Comparison of ENCODE assay signal across 9 cellular contexts in the genomic region with DNA sequence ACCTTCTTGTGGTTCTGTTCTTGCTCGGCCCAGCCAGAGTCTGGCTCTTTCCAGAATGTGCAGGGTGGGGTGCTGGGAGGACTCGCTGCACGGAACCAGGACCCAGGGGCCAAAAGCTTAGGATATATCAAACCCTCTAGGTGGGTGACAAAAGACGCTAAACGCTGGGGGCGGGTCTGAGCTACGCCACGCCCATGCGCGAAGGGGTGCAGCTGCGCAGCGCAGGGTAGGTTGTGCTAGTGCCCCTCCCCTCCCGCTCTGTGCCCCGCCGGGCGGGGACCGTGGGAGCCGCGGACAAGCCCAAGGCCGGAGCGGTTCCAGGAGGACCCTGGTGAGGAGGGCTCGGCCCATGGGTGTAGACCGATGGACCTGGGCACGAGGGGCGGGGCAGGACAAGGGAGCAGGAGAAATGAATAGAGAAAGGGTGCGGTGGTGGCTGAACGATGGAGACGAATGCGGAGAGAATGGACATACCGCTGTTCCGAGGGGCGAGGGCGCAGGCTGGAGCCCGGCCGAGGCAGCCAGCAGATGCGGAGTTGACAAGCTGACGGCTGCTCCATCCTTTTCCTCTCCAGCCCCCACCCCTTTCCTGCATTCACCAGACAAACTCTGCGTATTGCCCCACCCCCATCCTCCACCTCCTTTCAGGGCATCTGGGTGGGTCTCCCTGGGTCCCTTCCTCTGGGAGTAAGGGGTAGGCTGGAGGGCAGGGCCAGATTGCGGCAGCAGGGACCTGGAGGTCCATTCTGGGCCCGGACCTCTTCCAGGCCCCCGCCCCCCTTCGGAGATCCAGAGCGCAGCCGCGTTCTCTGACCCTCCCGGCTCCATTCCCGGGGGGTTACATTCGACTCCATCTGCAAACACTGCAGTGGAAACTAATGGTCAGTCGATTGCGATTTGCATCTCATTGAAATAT. TPM values are rescaled to one million over a fixed set of nuclear protein-coding genes. Genes with fewer than 3 reads are reported as not detected.
DNase-seq lines count a peak whose midpoint lies in the region; ATAC-seq and TF ChIP-seq lines count a peak whose summit lies in the region.
"Had no signal": no experiment of that assay in that cellular context is flagged by ENCODE, and none has a peak within 500 bp of the region (broad histone marks: within the 10 kb centered on the region; RNA-seq: fewer than 3 reads in every experiment).

A gene with protein sequence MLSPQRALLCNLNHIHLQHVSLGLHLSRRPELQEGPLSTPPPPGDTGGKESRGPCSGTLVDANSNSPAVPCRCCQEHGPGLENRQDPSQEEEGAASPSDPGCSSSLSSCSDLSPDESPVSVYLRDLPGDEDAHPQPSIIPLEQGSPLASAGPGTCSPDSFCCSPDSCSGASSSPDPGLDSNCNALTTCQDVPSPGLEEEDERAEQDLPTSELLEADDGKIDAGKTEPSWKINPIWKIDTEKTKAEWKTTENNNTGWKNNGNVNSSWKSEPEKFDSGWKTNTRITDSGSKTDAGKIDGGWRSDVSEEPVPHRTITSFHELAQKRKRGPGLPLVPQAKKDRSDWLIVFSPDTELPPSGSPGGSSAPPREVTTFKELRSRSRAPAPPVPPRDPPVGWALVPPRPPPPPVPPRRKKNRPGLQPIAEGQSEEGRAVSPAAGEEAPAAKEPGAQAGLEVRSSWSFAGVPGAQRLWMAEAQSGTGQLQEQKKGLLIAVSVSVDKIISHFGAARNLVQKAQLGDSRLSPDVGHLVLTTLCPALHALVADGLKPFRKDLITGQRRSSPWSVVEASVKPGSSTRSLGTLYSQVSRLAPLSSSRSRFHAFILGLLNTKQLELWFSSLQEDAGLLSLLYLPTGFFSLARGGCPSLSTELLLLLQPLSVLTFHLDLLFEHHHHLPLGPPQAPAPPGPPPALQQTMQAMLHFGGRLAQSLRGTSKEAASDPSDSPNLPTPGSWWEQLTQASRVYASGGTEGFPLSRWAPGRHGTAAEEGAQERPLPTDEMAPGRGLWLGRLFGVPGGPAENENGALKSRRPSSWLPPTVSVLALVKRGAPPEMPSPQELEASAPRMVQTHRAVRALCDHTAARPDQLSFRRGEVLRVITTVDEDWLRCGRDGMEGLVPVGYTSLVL (plus strand): TSS at position 234 of the 916 bp plus-strand sequence. CDS start 880 bp downstream, outside the sequence.

- in situ Hi-C loops in GM18951 (cut with MboI; ENCODE audit: low sequenced_read_pairs, unreplicated experiment): no loop called here

- H3K4me3 Mint-ChIP-seq in natural killer cell treated with Interleukin-12 subunit alpha and Interleukin-12 subunit beta and Interleukin-15 and Interleukin-18, amount 100 ng/mL, for 72 hours: peak within 1 kb of the TSS; percentile 70

- peaks cover 49% of the 10 kb centered on the region for H3K36me3 ChIP-seq in RWPE2 (ENCODE audit: low read depth)

- H3K27me3 Mint-ChIP-seq in natural killer cell treated with Interleukin-12 subunit alpha and Interleukin-12 subunit beta and Interleukin-15 and Interleukin-18, amount 100 ng/mL, for 72 hours: no peaks in the 10 kb centered on the region

- TF ChIP-seq CTCF in RWPE2 (IDR thresholded peaks at IDR 0.05; ENCODE audit: poor library complexity, severe bottlenecking) (no peak), fibroblast of villous mesenchyme (IDR thresholded peaks at IDR 0.05; ENCODE audit: insufficient read depth, low read depth, low read length) (no peak)

- H3K9me3 ChIP-seq in RWPE2 (ENCODE audit: severe bottlenecking): no peaks in the 10 kb centered on the region

- H3K4me3 ChIP-seq in RWPE2 (ENCODE audit: severe bottlenecking): peak within 1 kb of the TSS; percentile 7
- H3K4me3 ChIP-seq in fibroblast of villous mesenchyme (ENCODE audit: low read depth, low read length): peak within 1 kb of the TSS; percentile 94

- DNase-seq in RWPE2 (ENCODE audit: low spot score): peak; percentile 79
- DNase-seq in activated naive CD4-positive, alpha-beta T cell (lab: John Stamatoyannopoulos, UW): peak; percentile 35 to 77 (median 42)
- peak; percentile 63 for DNase-seq in fibroblast of villous mesenchyme (ENCODE audit: low read depth)
- peak; percentile 78 for DNase-seq in natural killer cell treated with Interleukin-12 subunit alpha and Interleukin-12 subunit beta and Interleukin-15 and Interleukin-18, amount 100 ng/mL, for 72 hours (ENCODE audit: low spot score)
- peak; percentile 82 for DNase-seq in stimulated activated naive CD8-positive, alpha-beta T cell treated with anti-CD3 and anti-CD28 coated beads, Interleukin-15, Interleukin-2, amounts not matched to agents 100 U/mL and 50 U/mL, for 24 hours
- no peak for DNase-seq in SKM-1 (lab: John Stamatoyannopoulos, UW; ENCODE audit: unreplicated experiment)
- no peak for DNase-seq in RPMI8226

- peaks cover 11% of the 10 kb centered on the region for H3K36me3 Mint-ChIP-seq in natural killer cell treated with Interleukin-12 subunit alpha and Interleukin-12 subunit beta and Interleukin-15 and Interleukin-18, amount 100 ng/mL, for 72 hours

- peak within 1 kb of the TSS; percentile 18 to 47 for H3K27ac Mint-ChIP-seq in natural killer cell treated with Interleukin-12 subunit alpha and Interleukin-12 subunit beta and Interleukin-15 and Interleukin-18, amount 100 ng/mL, for 72 hours

- peak; percentile 58 for TF ChIP-seq POLR2A in GM18951 (IDR thresholded peaks at IDR 0.05; ENCODE audit: extremely low read depth, insufficient read depth, insufficient read length)

- peaks cover 27 to 29% of the 10 kb centered on the region in 2 donors for H3K4me1 Mint-ChIP-seq in natural killer cell treated with Interleukin-12 subunit alpha and Interleukin-12 subunit beta and Interleukin-15 and Interleukin-18, amount 100 ng/mL, for 72 hours (ENCODE audit: low read depth in 2 of 2)

- H3K9me3 Mint-ChIP-seq in natural killer cell treated with Interleukin-12 subunit alpha and Interleukin-12 subunit beta and Interleukin-15 and Interleukin-18, amount 100 ng/mL, for 72 hours: no peaks in the 10 kb centered on the region

- H3K27me3 ChIP-seq in RWPE2 (ENCODE audit: insufficient read depth, poor library complexity, severe bottlenecking): no peaks in the 10 kb centered on the region

- no peaks in the 10 kb centered on the region for H3K4me1 ChIP-seq in RWPE2 (ENCODE audit: insufficient read depth, poor library complexity, severe bottlenecking)

- peak; percentile 23 for ATAC-seq in RWPE2 (ENCODE audit: low read depth)
- peak; percentile 16 to 22 for ATAC-seq in natural killer cell treated with Interleukin-12 subunit alpha and Interleukin-12 subunit beta and Interleukin-15 and Interleukin-18, amount 100 ng/mL, for 72 hours
- peak; percentile 20 for ATAC-seq in stimulated activated naive CD8-positive, alpha-beta T cell treated with anti-CD3 and anti-CD28 coated beads, Interleukin-15, Interleukin-2, amounts not matched to agents 100 U/mL and 50 U/mL, for 24 hours

- peak within 1 kb of the TSS; percentile 83 for H3K27ac ChIP-seq in RWPE2 (ENCODE audit: poor library complexity, severe bottlenecking)
- H3K27ac ChIP-seq: epithelial cell of prostate had no signal

RNA-seq across cellular contexts. Expression of the gene that starts here (rescaled TPM):
- total RNA-seq in fibroblast of villous mesenchyme: 18.4 and 22.9 TPM in 2 replicates
- 10 to 100 TPM; 26.2 to 40.1 TPM for total RNA-seq in natural killer cell treated with Interleukin-12 subunit alpha and Interleukin-12 subunit beta and Interleukin-15 and Interleukin-18, amount 100 ng/mL, for 72 hours

Comparison
In these comparisons a context has a peak if more than half of its experiments do, and no peak if none do; other contexts are left out.
1. DNase-seq: peak in RWPE2 (single experiment), activated naive CD4-positive, alpha-beta T cell (4 of 4), fibroblast of villous mesenchyme (single experiment), natural killer cell treated with Interleukin-12 subunit alpha and Interleukin-12 subunit beta and Interleukin-15 and Interleukin-18, amount 100 ng/mL, for 72 hours (single experiment) and stimulated activated naive CD8-positive, alpha-beta T cell treated with anti-CD3 and anti-CD28 coated beads, Interleukin-15, Interleukin-2, amounts not matched to agents 100 U/mL and 50 U/mL, for 24 hours (single experiment); none in SKM-1 (single experiment) and RPMI8226 (single experiment).
2. Peak in every context shown above with its lines, with median percentiles within 50 percentile points of each other: ATAC-seq.